ENCODE assay signal across 10 cellular contexts in genomic region chr3:124787490-124788195, GRCh38. TPM values are rescaled to one million over a fixed set of nuclear protein-coding genes. Genes with fewer than 3 reads are reported as not detected.
A peak's percentile ranks its signal among the peaks of the same experiment; 100 is the strongest.
DNase-seq lines count a peak whose midpoint lies in the region; ATAC-seq and TF ChIP-seq lines count a peak whose summit lies in the region.
"Had no signal": no experiment of that assay in that cellular context is flagged by ENCODE, and none has a peak within 500 bp of the region (broad histone marks: within the 10 kb centered on the region; RNA-seq: fewer than 3 reads in every experiment).

No MANE protein-coding gene starts in this region.

- no peak for TF ChIP-seq CTCF in heart left ventricle (IDR thresholded peaks at IDR 0.05)
- no peak for TF ChIP-seq CTCF in coronary artery (IDR thresholded peaks at IDR 0.05)

- no peak overlapping the region for H4K5ac ChIP-seq in mesendoderm (ENCODE audit: low read length)

- H3K4me2 ChIP-seq in mesendoderm (ENCODE audit: low read length): no peak overlapping the region

- H4K8ac ChIP-seq in mesendoderm (ENCODE audit: low read depth, low read length): no peak overlapping the region

- H3K4me1 ChIP-seq in heart left ventricle (peaks cover 9 to 87% (median 64%) of the 10 kb centered on the region in 12 donors), right cardiac atrium (ENCODE audit: control insufficient read depth, insufficient read depth, low read length) (peaks cover 14% of the 10 kb centered on the region), muscle layer of duodenum (ENCODE audit: control insufficient read depth in 1 of 2, insufficient read depth in 2 of 2, low read length in 2 of 2) (peaks cover 12 to 25% of the 10 kb centered on the region in 2 donors), aorta (ENCODE audit: control insufficient read depth in 1 of 2, insufficient read depth in 2 of 2, low read length in 2 of 2) (peaks cover 2 to 4% of the 10 kb centered on the region in 2 donors), mesendoderm (ENCODE audit: control insufficient read depth, low read depth, low read length) (no peaks in the 10 kb centered on the region)

- H3K9me3 ChIP-seq in heart left ventricle (no peaks in the 10 kb centered on the region), right cardiac atrium (ENCODE audit: control insufficient read depth, low read length) (no peaks in the 10 kb centered on the region), muscle layer of duodenum (ENCODE audit: control insufficient read depth in 1 of 2, low read length in 2 of 2) (no peaks in the 10 kb centered on the region), aorta (ENCODE audit: control insufficient read depth, low read length) (no peaks in the 10 kb centered on the region)

- H3K79me2 ChIP-seq in mesendoderm (ENCODE audit: control insufficient read depth, insufficient read depth, low read length): peaks cover 22% of the 10 kb centered on the region

- no peak overlapping the region for H2AK5ac ChIP-seq in mesendoderm (ENCODE audit: low read length)

- ATAC-seq in heart left ventricle (peak in 3 of 4 donors; percentile 5 to 20 (median 7)), right cardiac atrium (no peak), aorta (ENCODE audit: low FRiP score) (no peak), HG03280 (IDR thresholded peaks at IDR 0.05; ENCODE audit: unreplicated experiment) (no peak), HG03469 (IDR thresholded peaks at IDR 0.05; ENCODE audit: unreplicated experiment) (no peak)

- H3K9ac ChIP-seq in mesendoderm (ENCODE audit: low read length): no peak overlapping the region

- no peak overlapping the region for H3K56ac ChIP-seq in mesendoderm (ENCODE audit: low read length)

- no peak overlapping the region for H2BK5ac ChIP-seq in mesendoderm (ENCODE audit: low read length)

- DNase-seq in heart left ventricle (no peak), right cardiac atrium (no peak), coronary artery (ENCODE audit: low spot score) (no peak), aorta (peak in 1 of 2 donors; percentile 23), mesendoderm (no peak)
- DNase-seq: GDM1, RPMI8226 had no signal

- H3K27ac ChIP-seq in heart left ventricle (peak overlapping the region in 11 of 12 donors; percentile 48 to 84 (median 75)), right cardiac atrium (ENCODE audit: low read length) (no peak overlapping the region), coronary artery (peak overlapping the region; percentile 76 to 79), muscle layer of duodenum (ENCODE audit: low read length) (peak overlapping the region; percentile 16), aorta (ENCODE audit: low read depth in 1 of 2, low read length in 2 of 2) (peak overlapping the region; percentile 17 to 30), mesendoderm (ENCODE audit: low read depth, low read length) (no peak overlapping the region)

- no peak overlapping the region for H2BK120ac ChIP-seq in mesendoderm (ENCODE audit: low read depth, low read length)

- no peak overlapping the region for H3K23ac ChIP-seq in mesendoderm (ENCODE audit: low read length)

- no peak for TF ChIP-seq POLR2A in heart left ventricle (IDR thresholded peaks at IDR 0.05)

- H3K27me3 ChIP-seq in heart left ventricle: no peaks in the 10 kb centered on the region
- H3K27me3 ChIP-seq in right cardiac atrium (ENCODE audit: control insufficient read depth, insufficient read depth): no peaks in the 10 kb centered on the region
- H3K27me3 ChIP-seq in muscle layer of duodenum (ENCODE audit: low read depth, low read length): no peaks in the 10 kb centered on the region
- H3K27me3 ChIP-seq in aorta (ENCODE audit: control insufficient read depth in 1 of 2, insufficient read depth in 2 of 2, low read length in 1 of 2): no peaks in the 10 kb centered on the region
- no peaks in the 10 kb centered on the region for H3K27me3 ChIP-seq in mesendoderm (ENCODE audit: insufficient read depth, low read length, poor library complexity)

- whole genome bisulfite sequencing in heart left ventricle, 4 donors: 72 to 82% (median 78%) methylated on average over 2 to 3 of the region's 3 CpGs
- whole genome bisulfite sequencing in right cardiac atrium: 79% methylated on average over 3 of the region's 3 CpGs
- WGBS in aorta, 2 donors: 75 to 82% methylated on average over 3 of the region's 3 CpGs
- WGBS in mesendoderm (ENCODE audit: extremely low coverage, insufficient coverage, low lambda C conversion rate): no CpG with 5 or more reads among the region's 3 CpGs

- H3K79me1 ChIP-seq in mesendoderm (ENCODE audit: low read length): peaks cover 33% of the 10 kb centered on the region

- intact Hi-C loops in heart left ventricle (cut with DNase I): loop anchor here in 5 of 10 donors (2.0 to 10.0 kb wide), 4 partner anchors 45 to 113 kb away; partner anchors contain the start of gene ITGB5 (in 3 of the 5)
- intact Hi-C loops in right cardiac atrium (cut with DNase I): no loop called here
- intact Hi-C loops in aorta (cut with DNase I): no loop called here

- no peak overlapping the region for H3K18ac ChIP-seq in mesendoderm (ENCODE audit: low read length)

- no peak overlapping the region for H3K4me3 ChIP-seq in heart left ventricle
- H3K4me3 ChIP-seq in right cardiac atrium (ENCODE audit: low read length): no peak overlapping the region
- H3K4me3 ChIP-seq in coronary artery: no peak overlapping the region
- H3K4me3 ChIP-seq in muscle layer of duodenum (ENCODE audit: low read depth in 1 of 2, low read length in 2 of 2): no peak overlapping the region
- no peak overlapping the region for H3K4me3 ChIP-seq in aorta (ENCODE audit: low read length in 2 of 2)
- no peak overlapping the region for H3K4me3 ChIP-seq in mesendoderm (ENCODE audit: low read length)

- H3K4ac ChIP-seq in mesendoderm (ENCODE audit: low read depth, low read length): no peak overlapping the region

- H3K36me3 ChIP-seq in heart left ventricle: peaks cover 0 to 8% (median 0%) of the 10 kb centered on the region in 9 donors
- peaks cover 0 to 3% of the 10 kb centered on the region in 2 donors for H3K36me3 ChIP-seq in muscle layer of duodenum (ENCODE audit: control insufficient read depth in 1 of 2, insufficient read depth in 2 of 2, low read length in 2 of 2)
- H3K36me3 ChIP-seq in aorta (ENCODE audit: control insufficient read depth in 1 of 2, insufficient read depth in 2 of 2, low read length in 1 of 2): no peaks in the 10 kb centered on the region
- peaks cover 21% of the 10 kb centered on the region for H3K36me3 ChIP-seq in mesendoderm (ENCODE audit: control insufficient read depth, insufficient read depth, low read length)

- H2BK15ac ChIP-seq in mesendoderm (replicated peaks; ENCODE audit: low read depth): no peak overlapping the region

RNA-seq across cellular contexts. Expression of gene UMPS, which starts 57.4 kb away (rescaled TPM):
- total RNA-seq in heart left ventricle (10 to 100 TPM in 2 of 9 donors, 1 to 10 TPM in 7; 4.7 to 15.9 (median 7.1) TPM), right cardiac atrium (10 to 100 TPM in 3 of 4 donors, 1 to 10 TPM in 1; 9.6 to 12.8 (median 10.6) TPM), aorta (10 to 100 TPM; 15.6 to 15.9 TPM)
- polyA plus RNA-seq in heart left ventricle (1 to 10 TPM; 2.3 to 7.8 TPM), right cardiac atrium (4.2 TPM), aorta (10 to 100 TPM in 1 of 2 donors, 1 to 10 TPM in 1; 5.3 to 16.6 TPM)
- polyA plus RNA-seq in mesendoderm (2013, experiment 1 of 2): 45.8 TPM
- 45.3 TPM for polyA plus RNA-seq in mesendoderm (2013, experiment 2 of 2)

Comparison
In these comparisons a context has a peak if more than half of its experiments do, and no peak if none do; other contexts are left out.
1. ATAC-seq: peak in heart left ventricle (3 of 4); none in right cardiac atrium (0 of 2), aorta (single experiment), HG03280 (single experiment) and HG03469 (single experiment).
2. H3K27ac ChIP-seq: peak in heart left ventricle (11 of 12), coronary artery (2 of 2), muscle layer of duodenum (single experiment) and aorta (2 of 2); none in right cardiac atrium (single experiment) and mesendoderm (single experiment).